8 cellular contexts compared by ENCODE assay signal in the genomic region with DNA sequence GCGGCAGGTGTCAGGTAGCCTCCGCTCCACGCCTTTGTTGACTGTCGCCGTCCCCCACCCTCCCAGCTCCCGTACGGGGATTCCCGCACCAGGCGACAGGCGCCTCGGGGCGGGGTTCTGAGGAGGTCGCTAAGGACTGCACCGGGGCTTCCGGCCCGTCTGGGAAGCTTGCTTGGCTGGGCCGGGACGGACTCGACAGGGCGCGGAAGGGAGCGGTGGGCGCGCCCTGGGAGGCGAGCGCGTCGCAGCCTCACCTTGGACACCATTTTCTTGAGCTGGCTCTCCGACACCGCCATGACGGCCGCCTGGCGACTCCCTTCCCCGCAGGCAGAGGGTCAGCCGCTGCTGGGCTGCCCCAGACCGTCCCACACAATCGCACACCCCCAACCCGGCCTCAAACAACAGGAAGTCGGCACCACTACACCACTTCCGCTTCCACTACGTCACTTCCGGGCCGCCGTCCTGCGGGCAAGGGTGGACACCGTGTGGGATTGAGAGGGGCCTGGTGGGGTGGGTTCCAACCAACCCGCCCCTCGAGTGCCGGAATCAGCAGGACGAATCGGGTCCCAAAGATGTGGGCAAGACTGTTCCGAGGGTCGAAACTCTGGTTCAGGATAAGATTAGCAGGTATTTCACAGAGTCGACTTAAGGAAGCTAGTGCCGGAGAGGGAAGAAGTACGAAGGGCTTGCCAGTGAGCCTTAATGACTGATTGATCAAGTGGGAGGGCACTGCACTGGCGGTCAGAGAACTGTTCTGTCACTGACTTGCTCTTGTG. TPM values are rescaled to one million over a fixed set of nuclear protein-coding genes. Genes with fewer than 3 reads are reported as not detected.
DNase-seq lines count a peak whose midpoint lies in the region; ATAC-seq and TF ChIP-seq lines count a peak whose summit lies in the region.

A gene with protein sequence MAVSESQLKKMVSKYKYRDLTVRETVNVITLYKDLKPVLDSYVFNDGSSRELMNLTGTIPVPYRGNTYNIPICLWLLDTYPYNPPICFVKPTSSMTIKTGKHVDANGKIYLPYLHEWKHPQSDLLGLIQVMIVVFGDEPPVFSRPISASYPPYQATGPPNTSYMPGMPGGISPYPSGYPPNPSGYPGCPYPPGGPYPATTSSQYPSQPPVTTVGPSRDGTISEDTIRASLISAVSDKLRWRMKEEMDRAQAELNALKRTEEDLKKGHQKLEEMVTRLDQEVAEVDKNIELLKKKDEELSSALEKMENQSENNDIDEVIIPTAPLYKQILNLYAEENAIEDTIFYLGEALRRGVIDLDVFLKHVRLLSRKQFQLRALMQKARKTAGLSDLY (minus strand): TSS at position 422 of the 776 bp plus-strand sequence. CDS start 126 bp downstream, at position 296.

- in situ Hi-C loops in GM13976 (cut with MboI; ENCODE audit: low sequenced_read_pairs, unreplicated experiment): no loop called here

- TF ChIP-seq CTCF in GM13976 (IDR thresholded peaks at IDR 0.05; ENCODE audit: borderline replicate concordance, control extremely low read depth, extremely low read depth, insufficient read depth, missing control alignments) (no peak), cardiac muscle cell (IDR thresholded peaks at IDR 0.05; ENCODE audit: low read depth, low read length) (no peak), parathyroid adenoma (IDR thresholded peaks at IDR 0.05) (no peak), tibial artery (IDR thresholded peaks at IDR 0.05) (no peak)

- H3K4me1 ChIP-seq in adipocyte (ENCODE audit: control insufficient read depth, insufficient read depth, low read length): peaks cover 31% of the 10 kb centered on the region
- H3K4me1 ChIP-seq in cardiac muscle cell (ENCODE audit: low read depth): peaks cover 13% of the 10 kb centered on the region
- no peaks in the 10 kb centered on the region for H3K4me1 ChIP-seq in parathyroid adenoma
- peaks cover 0 to 37% (median 11%) of the 10 kb centered on the region in 4 donors for H3K4me1 ChIP-seq in tibial artery

- H3K4me3 ChIP-seq in adipocyte (ENCODE audit: low read length) (peak within 1 kb of the TSS; percentile 99), cardiac muscle cell (peak within 1 kb of the TSS; percentile 83), parathyroid adenoma (ENCODE audit: low read depth, low read length) (peak within 1 kb of the TSS; percentile 89), tibial artery (peak within 1 kb of the TSS; percentile 84 to 95)

- H3K27me3 ChIP-seq in adipocyte (replicated peaks; ENCODE audit: control insufficient read depth, insufficient read depth, low read length) (no peaks in the 10 kb centered on the region), cardiac muscle cell (no peaks in the 10 kb centered on the region), parathyroid adenoma (ENCODE audit: control insufficient read depth, insufficient read depth, low read length) (no peaks in the 10 kb centered on the region), tibial artery (no peaks in the 10 kb centered on the region)

- H3K9ac ChIP-seq in adipocyte (ENCODE audit: low read length) (peak within 1 kb of the TSS; percentile 93), parathyroid adenoma (peak within 1 kb of the TSS; percentile 76)

- peaks cover 18% of the 10 kb centered on the region for H3K79me2 ChIP-seq in parathyroid adenoma

- intact Hi-C loops in tibial artery (cut with DNase I; ENCODE audit: low total_unique reads): loop anchor here (2.0 to 10.0 kb wide), 3 partner anchors 108 to 204 kb away; partner anchors contain the start of genes GTF2H1, HPS5, LDHA and SPTY2D1

- H3K9me3 ChIP-seq in adipocyte (ENCODE audit: control insufficient read depth, low read length): no peaks in the 10 kb centered on the region
- H3K9me3 ChIP-seq in cardiac muscle cell (ENCODE audit: low read depth): no peaks in the 10 kb centered on the region
- H3K9me3 ChIP-seq in parathyroid adenoma (ENCODE audit: control insufficient read depth, low read length): no peaks in the 10 kb centered on the region
- H3K9me3 ChIP-seq in tibial artery: no peaks in the 10 kb centered on the region

- H3K36me3 ChIP-seq in adipocyte (ENCODE audit: control insufficient read depth, insufficient read depth, low read length, severe bottlenecking) (peaks cover 19% of the 10 kb centered on the region), cardiac muscle cell (no peaks in the 10 kb centered on the region), parathyroid adenoma (ENCODE audit: control insufficient read depth, insufficient read depth, low read length) (no peaks in the 10 kb centered on the region), tibial artery (peaks cover 0 to 8% (median 0%) of the 10 kb centered on the region in 3 donors)

- DNase-seq in GM13976 (ENCODE audit: low spot score): peak; percentile 94
- DNase-seq in NCI-H1436 treated with DMSO at 0.1 percent for 48 hours (lab: John Stamatoyannopoulos, UW): peak; percentile 11
- DNase-seq in T follicular helper cell (ENCODE audit: low read depth): peak; percentile 82
- DNase-seq in adipocyte (ENCODE audit: low read depth): peak; percentile 98
- DNase-seq in cardiac muscle cell (ENCODE audit: low read depth in 1 of 2, low spot score in 1 of 2): peak; percentile 94 to 95
- peak; percentile 94 to 95 for DNase-seq in tibial artery

- H2AFZ ChIP-seq in parathyroid adenoma: peak within 1 kb of the TSS; percentile 94

- ATAC-seq in HG02852 (IDR thresholded peaks at IDR 0.05; ENCODE audit: unreplicated experiment): peak; percentile 96

- H3K4me2 ChIP-seq in parathyroid adenoma (ENCODE audit: low read length): peak within 1 kb of the TSS; percentile 81

- H3K27ac ChIP-seq in cardiac muscle cell (peak within 1 kb of the TSS; percentile 99), parathyroid adenoma (peak within 1 kb of the TSS; percentile 94), tibial artery (peak within 1 kb of the TSS; percentile 92 to 93)

RNA-seq across cellular contexts. Expression of the gene that starts here (rescaled TPM):
- 110 and 117 TPM in 2 replicates for total RNA-seq in cardiac muscle cell
- polyA plus RNA-seq in cardiac muscle cell: 151 and 152 TPM in 2 replicates

Comparison
In these comparisons a context has a peak if more than half of its experiments do, and no peak if none do; other contexts are left out.
1. Peak in every context shown above with its lines: DNase-seq, ATAC-seq, H3K4me3 ChIP-seq and H3K27ac ChIP-seq.
2. DNase-seq: peak in every context shown above with its lines; median percentile 98 in adipocyte; 94 in cardiac muscle cell; 94 in tibial artery; 94 in GM13976; 82 in T follicular helper cell; 11 in NCI-H1436 treated with DMSO at 0.1 percent for 48 hours.